In the genomic region with DNA sequence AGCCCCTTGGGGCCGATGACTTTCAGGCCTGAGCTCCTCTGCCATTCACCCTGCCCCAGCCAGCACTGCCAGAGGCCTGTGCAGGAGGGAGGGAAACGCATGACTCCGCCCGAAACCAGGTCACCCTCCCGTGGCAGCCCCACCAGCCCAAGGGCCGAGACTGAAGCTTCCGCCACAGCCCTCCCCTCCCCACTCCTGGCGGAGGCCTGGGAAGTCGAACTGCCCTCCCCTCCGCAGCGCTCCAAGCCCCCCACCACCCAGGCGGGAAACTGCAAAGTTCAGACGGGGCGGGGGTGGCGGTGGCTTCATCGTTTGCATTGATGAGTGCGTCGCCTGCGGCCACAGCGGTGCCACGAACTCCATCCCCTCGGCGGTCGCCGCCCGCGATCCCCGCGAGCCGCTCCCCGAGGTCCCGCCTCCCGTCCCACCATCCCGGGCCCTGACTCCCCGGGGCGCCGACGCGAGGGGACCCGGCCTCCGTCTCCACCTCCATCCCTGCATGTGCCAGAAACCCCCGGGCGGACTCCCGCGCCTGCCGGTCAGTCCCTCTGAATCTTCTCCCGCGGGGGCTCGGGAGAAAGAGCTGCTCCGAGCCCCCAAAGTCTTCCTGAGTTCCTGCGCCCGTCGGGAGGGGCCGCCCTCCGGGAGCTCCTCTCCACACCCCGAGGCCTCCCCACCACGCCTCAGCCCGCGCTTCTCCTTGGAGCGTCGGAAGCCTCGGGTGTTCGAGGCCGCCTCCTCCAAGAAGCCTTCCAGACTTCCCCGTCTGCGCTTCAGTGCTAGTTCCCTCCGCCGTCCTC, we compare ENCODE assay signal across 8 cellular contexts. TPM values are rescaled to one million over a fixed set of nuclear protein-coding genes. Genes with fewer than 3 reads are reported as not detected.
A peak's percentile ranks its signal among the peaks of the same experiment; 100 is the strongest.
DNase-seq lines count a peak whose midpoint lies in the region; ATAC-seq lines count a peak whose summit lies in the region.

No MANE protein-coding gene starts in this region.

- ATAC-seq in GM18867 (IDR thresholded peaks at IDR 0.05; ENCODE audit: unreplicated experiment), result peak; percentile 31
- ATAC-seq in HG03571 (IDR thresholded peaks at IDR 0.05; ENCODE audit: unreplicated experiment), result peak; percentile 1
- peak; percentile 27 for ATAC-seq in activated T-helper 17 cell treated with anti-CD3 and anti-CD28 coated beads, Interleukin-2, amount 50 U/mL, for 72 hours (replicated peaks)
- ATAC-seq in stimulated activated naive CD8-positive, alpha-beta T cell treated with anti-CD3 and anti-CD28 coated beads, Interleukin-15, Interleukin-2, amounts not matched to agents 100 U/mL and 50 U/mL, for 24 hours, result no peak
- no peak for ATAC-seq in GM18873 (IDR thresholded peaks at IDR 0.05; ENCODE audit: low FRiP score, unreplicated experiment)

- DNase-seq in AG20443 (ENCODE audit: low spot score) (peak; percentile 29), NCI-H1694 (lab: John Stamatoyannopoulos, UW) (no peak)
- peak; percentile 29 for DNase-seq in stimulated activated naive CD8-positive, alpha-beta T cell treated with anti-CD3 and anti-CD28 coated beads, Interleukin-15, Interleukin-2, amounts not matched to agents 100 U/mL and 50 U/mL, for 24 hours

- H3K9me3 ChIP-seq in iPS-18a (ENCODE audit: control insufficient read depth, low read depth, low read length), result no peaks in the 10 kb centered on the region

- H3K9ac ChIP-seq in iPS-18a (ENCODE audit: low read length), result no peak overlapping the region

- H3K4me3 Mint-ChIP-seq in activated T-helper 17 cell treated with anti-CD3 and anti-CD28 coated beads, Interleukin-2, amount 50 U/mL, for 72 hours, result peak overlapping the region; percentile 71

- H3K4me1 Mint-ChIP-seq in activated T-helper 17 cell treated with anti-CD3 and anti-CD28 coated beads, Interleukin-2, amount 50 U/mL, for 72 hours, result no peaks in the 10 kb centered on the region

- no peaks in the 10 kb centered on the region for H3K9me3 Mint-ChIP-seq in activated T-helper 17 cell treated with anti-CD3 and anti-CD28 coated beads, Interleukin-2, amount 50 U/mL, for 72 hours

- no peak overlapping the region for H3K27ac Mint-ChIP-seq in activated T-helper 17 cell treated with anti-CD3 and anti-CD28 coated beads, Interleukin-2, amount 50 U/mL, for 72 hours

- no peaks in the 10 kb centered on the region for H3K4me1 ChIP-seq in iPS-18a (ENCODE audit: control insufficient read depth, low read depth, low read length)

- H3K4me3 ChIP-seq in iPS-18a (ENCODE audit: low read length), result peak overlapping the region; percentile 53

- peaks cover 17% of the 10 kb centered on the region for H3K27me3 ChIP-seq in iPS-18a (ENCODE audit: control insufficient read depth, insufficient read depth, low read length)

- no peaks in the 10 kb centered on the region for H3K36me3 ChIP-seq in iPS-18a (ENCODE audit: control insufficient read depth, low read depth, low read length)

- no peak overlapping the region for H3K27ac ChIP-seq in iPS-18a (ENCODE audit: low read length)

- H3K27me3 Mint-ChIP-seq in activated T-helper 17 cell treated with anti-CD3 and anti-CD28 coated beads, Interleukin-2, amount 50 U/mL, for 72 hours, result no peaks in the 10 kb centered on the region

- no peaks in the 10 kb centered on the region for H3K36me3 Mint-ChIP-seq in activated T-helper 17 cell treated with anti-CD3 and anti-CD28 coated beads, Interleukin-2, amount 50 U/mL, for 72 hours (ENCODE audit: low read depth)

RNA-seq across cellular contexts. Expression of gene MELTF, which starts 0.7 kb away (rescaled TPM):
- 1 to 10 TPM; 6.0 to 9.7 TPM for total RNA-seq in activated T-helper 17 cell treated with anti-CD3 and anti-CD28 coated beads, Interleukin-2, amount 50 U/mL, for 72 hours

Comparison
In these comparisons a context has a peak if more than half of its experiments do, and no peak if none do; other contexts are left out.
1. ATAC-seq: peak in GM18867 (single experiment), HG03571 (single experiment) and activated T-helper 17 cell treated with anti-CD3 and anti-CD28 coated beads, Interleukin-2, amount 50 U/mL, for 72 hours (single experiment); none in stimulated activated naive CD8-positive, alpha-beta T cell treated with anti-CD3 and anti-CD28 coated beads, Interleukin-15, Interleukin-2, amounts not matched to agents 100 U/mL and 50 U/mL, for 24 hours (single experiment) and GM18873 (single experiment).